26 cellular contexts compared by ENCODE assay signal in the genomic region with DNA sequence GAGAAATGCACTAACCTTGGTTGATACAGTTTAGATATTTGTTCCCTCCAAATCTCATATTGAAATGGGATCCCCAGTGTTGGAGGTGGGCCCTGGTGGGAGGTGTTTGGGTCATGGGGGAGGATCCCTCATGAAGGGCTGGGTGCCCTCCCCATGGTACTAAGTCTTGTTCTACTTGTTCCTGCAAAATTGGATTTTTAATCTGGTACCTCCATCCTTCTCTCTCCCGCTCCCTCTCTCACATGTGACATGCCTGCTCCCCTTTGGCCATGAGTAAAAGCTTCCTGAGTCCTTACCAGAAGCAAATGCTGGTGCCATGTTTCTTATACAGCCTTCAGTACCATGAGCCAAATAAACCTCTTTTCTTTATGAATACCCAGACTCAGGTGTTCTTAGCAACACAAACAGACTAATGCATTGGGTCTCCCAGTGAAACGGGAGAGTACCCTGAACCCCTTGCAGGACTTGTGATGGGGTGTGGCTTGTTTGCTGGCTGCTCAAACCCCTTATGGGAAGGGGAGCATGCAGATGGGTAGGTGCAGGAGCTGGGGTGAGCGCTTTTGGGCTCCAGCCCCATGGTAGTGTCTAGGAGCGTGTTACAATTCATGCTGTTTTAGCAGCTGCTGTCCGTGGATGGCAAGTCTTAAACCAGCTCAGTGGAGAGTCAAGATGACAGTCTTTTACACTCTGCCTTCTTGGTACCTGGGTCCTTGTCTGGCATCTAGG.
"Had no signal": no experiment of that assay in that cellular context is flagged by ENCODE, and none has a peak within 500 bp of the region (broad histone marks: within the 10 kb centered on the region; RNA-seq: fewer than 3 reads in every experiment).

No MANE protein-coding gene starts in this region.

- H3K36me3 ChIP-seq: heart left ventricle, suprapubic skin, upper lobe of left lung had no signal

- H3K27ac Mint-ChIP-seq: activated B cell treated with CpG ODN at 0.5 μM for 24 hours; activated CD8-positive, alpha-beta T cell treated with anti-CD3 and anti-CD28 coated beads for 36 hours; activated naive CD4-positive, alpha-beta T cell treated with anti-CD3 and anti-CD28 coated beads, Interleukin-2, amount 50 U/mL, for 72 hours; natural killer cell had no signal

- H3K27ac ChIP-seq: body of pancreas, heart left ventricle, skin epidermis, suprapubic skin, upper lobe of left lung had no signal

- DNase-seq: activated B cell treated with CpG ODN at 0.5 μM for 24 hours; activated CD4-positive, alpha-beta T cell treated with anti-CD3 and anti-CD28 coated beads for 48 hours; activated CD8-positive, alpha-beta memory T cell treated with anti-CD3 and anti-CD28 coated beads, Interleukin-2, amount 50 U/mL, for 4 hours; activated CD8-positive, alpha-beta T cell treated with anti-CD3 and anti-CD28 coated beads for 36 hours; activated effector memory CD4-positive, alpha-beta T cell treated with anti-CD3 and anti-CD28 coated beads, Interleukin-2, amount 50 U/mL, for 16 hours; activated T-cell treated with anti-CD3 and anti-CD28 coated beads, Interleukin-2, amount 50 U/mL, for 48 hours; amniotic stem cell; body of pancreas; cortex of kidney; effector CD4-positive, alpha-beta T cell; heart left ventricle; left colon; mammary epithelial cell; mucosa of descending colon; natural killer cell; stimulated activated CD4-positive, alpha-beta T cell treated with anti-CD3 and anti-CD28 coated beads, Interleukin-4, amount 100 ng/mL, for 24 hours; stimulated activated naive CD8-positive, alpha-beta T cell treated with anti-CD3 and anti-CD28 coated beads, Interleukin-15, Interleukin-2, amounts not matched to agents 100 U/mL and 50 U/mL, for 24 hours; T-helper 2 cell; upper lobe of left lung had no signal

- H3K36me3 Mint-ChIP-seq: activated naive CD4-positive, alpha-beta T cell treated with anti-CD3 and anti-CD28 coated beads, Interleukin-2, amount 50 U/mL, for 72 hours; natural killer cell had no signal

- ATAC-seq: activated CD8-positive, alpha-beta T cell treated with anti-CD3 and anti-CD28 coated beads for 36 hours; activated naive CD4-positive, alpha-beta T cell treated with anti-CD3 and anti-CD28 coated beads, Interleukin-2, amount 50 U/mL, for 72 hours; body of pancreas; left colon; mucosa of descending colon; natural killer cell; stimulated activated naive CD8-positive, alpha-beta T cell treated with anti-CD3 and anti-CD28 coated beads, Interleukin-15, Interleukin-2, amounts not matched to agents 100 U/mL and 50 U/mL, for 24 hours had no signal

- H3K27me3 ChIP-seq: body of pancreas, upper lobe of left lung had no signal

- H3K4me3 Mint-ChIP-seq: activated B cell treated with CpG ODN at 0.5 μM for 24 hours; activated CD8-positive, alpha-beta T cell treated with anti-CD3 and anti-CD28 coated beads for 36 hours; central memory CD8-positive, alpha-beta T cell; natural killer cell had no signal

- H3K4me1 Mint-ChIP-seq: central memory CD8-positive, alpha-beta T cell; natural killer cell had no signal

- H3K4me1 ChIP-seq: body of pancreas, heart left ventricle, suprapubic skin, upper lobe of left lung had no signal

- FAIRE-seq: endothelial cell of umbilical vein, frontal cortex, TTC549 had no signal

- H3K9me3 Mint-ChIP-seq: activated B cell treated with CpG ODN at 0.5 μM for 24 hours; activated CD8-positive, alpha-beta T cell treated with anti-CD3 and anti-CD28 coated beads for 36 hours; activated naive CD4-positive, alpha-beta T cell treated with anti-CD3 and anti-CD28 coated beads, Interleukin-2, amount 50 U/mL, for 72 hours; central memory CD8-positive, alpha-beta T cell; natural killer cell had no signal

- H3K9me3 ChIP-seq: body of pancreas, mucosa of descending colon, suprapubic skin had no signal

- H3K4me3 ChIP-seq: body of pancreas, heart left ventricle, mucosa of descending colon, skin epidermis, suprapubic skin, upper lobe of left lung had no signal
